18 cellular contexts compared by ENCODE assay signal in genomic region chr10:103120546-103120945, GRCh38.
"Had no signal": no experiment of that assay in that cellular context is flagged by ENCODE, and none has a peak within 500 bp of the region (broad histone marks: within the 10 kb centered on the region; RNA-seq: fewer than 3 reads in every experiment).

No MANE protein-coding gene starts in this region.

- H3K4me2 ChIP-seq: neural progenitor cell had no signal

- H3K36me3 ChIP-seq: left lung, neural progenitor cell, WERI-Rb-1 had no signal

- ATAC-seq: activated CD4-positive, alpha-beta T cell treated with anti-CD3 and anti-CD28 coated beads for 36 hours; activated T-helper 17 cell treated with anti-CD3 and anti-CD28 coated beads, Interleukin-2, amount 50 U/mL, for 72 hours; body of pancreas; esophagus mucosa; foreskin keratinocyte; stimulated activated memory B cell treated with anti-CD40 and anti-IgM and Interleukin-4, amounts not matched to agents 10 μg/mL and 1 μg/mL and 100 μg/mL, for 72 hours had no signal

- DNase-seq: activated CD4-positive, alpha-beta T cell treated with anti-CD3 and anti-CD28 coated beads for 36 hours; activated naive CD4-positive, alpha-beta T cell treated with anti-CD3 and anti-CD28 coated beads for 36 hours; body of pancreas; central memory CD4-positive, alpha-beta T cell; foreskin keratinocyte; heart left ventricle; left lung; small intestine; T-helper 1 cell; upper lobe of left lung; WERI-Rb-1 had no signal

- H3K4me1 ChIP-seq: body of pancreas had no signal

- H3K27me3 ChIP-seq: body of pancreas, foreskin keratinocyte, heart left ventricle, left lung, neural progenitor cell, upper lobe of left lung had no signal

- H3K4me3 ChIP-seq: body of pancreas, heart left ventricle, left lung, neural progenitor cell, SK-N-MC, upper lobe of left lung had no signal

- H3K9ac ChIP-seq: neural progenitor cell, parathyroid adenoma had no signal

- H3K9me3 ChIP-seq: body of pancreas, heart left ventricle, left lung, upper lobe of left lung had no signal

- H3K27ac ChIP-seq: body of pancreas, foreskin keratinocyte, left lung, neural progenitor cell, parathyroid adenoma, SK-N-MC had no signal

- H2AFZ ChIP-seq: neural progenitor cell, parathyroid adenoma had no signal

- FAIRE-seq: islet of Langerhans, small intestine had no signal
